14 cellular contexts compared by ENCODE assay signal in genomic region chr10:132155723-132156381, GRCh38. TPM values are rescaled to one million over a fixed set of nuclear protein-coding genes. Genes with fewer than 3 reads are reported as not detected.
DNase-seq lines count a peak whose midpoint lies in the region; ATAC-seq and TF ChIP-seq lines count a peak whose summit lies in the region.
"Had no signal": no experiment of that assay in that cellular context is flagged by ENCODE, and none has a peak within 500 bp of the region (broad histone marks: within the 10 kb centered on the region; RNA-seq: fewer than 3 reads in every experiment).

No MANE protein-coding gene starts in this region.

- no peaks in the 10 kb centered on the region for H3K9me3 Mint-ChIP-seq in activated CD4-positive, alpha-beta memory T cell treated with anti-CD3 and anti-CD28 coated beads for 36 hours

- H2BK120ac ChIP-seq in mesenchymal stem cell (ENCODE audit: low read depth, low read length), result no peak overlapping the region

- H2BK15ac ChIP-seq in mesenchymal stem cell (ENCODE audit: low read depth, poor library complexity, severe bottlenecking), result no peak overlapping the region

- ATAC-seq in left ventricle myocardium superior, result no peak
- ATAC-seq: GM12878, GM23338 had no signal

- H3K27me3 ChIP-seq in mesenchymal stem cell (ENCODE audit: control insufficient read depth in 1 of 2, insufficient read depth in 1 of 2, low read length in 2 of 2) (peaks cover 0 to 3% of the 10 kb centered on the region in 2 experiments), spleen (replicated peaks in 1 of 7) (no peaks in the 10 kb centered on the region), testis (no peaks in the 10 kb centered on the region)
- H3K27me3 ChIP-seq: BLaER1 treated with 17β-estradiol and CSF1 and Interleukin-3, amounts not matched to agents 10 nM and 100 nM had no signal

- H2BK5ac ChIP-seq in mesenchymal stem cell (ENCODE audit: low read depth, low read length, poor library complexity, severe bottlenecking), result no peak overlapping the region

- H2AK5ac ChIP-seq in mesenchymal stem cell (ENCODE audit: low read length, severe bottlenecking), result no peak overlapping the region

- no peak overlapping the region for H3K14ac ChIP-seq in mesenchymal stem cell (ENCODE audit: low read length in 2 of 2)

- no peak overlapping the region for H2BK12ac ChIP-seq in mesenchymal stem cell (ENCODE audit: low read length in 2 of 2)

- H3K4me3 ChIP-seq in mesenchymal stem cell (ENCODE audit: insufficient read depth in 1 of 2, low read depth in 1 of 2, low read length in 2 of 2) (no peak overlapping the region), spleen (no peak overlapping the region), testis (no peak overlapping the region)
- H3K4me3 ChIP-seq: BLaER1 treated with 17β-estradiol and CSF1 and Interleukin-3, amounts not matched to agents 10 nM and 100 nM; GM12878; GM23338 had no signal

- no peak for TF ChIP-seq POLR2A in spleen (IDR thresholded peaks at IDR 0.05)
- no peak for TF ChIP-seq POLR2A in testis (IDR thresholded peaks at IDR 0.05)

- H3K36me3 ChIP-seq in mesenchymal stem cell (ENCODE audit: control insufficient read depth in 1 of 2, insufficient read depth in 2 of 2, low read depth in 1 of 2, low read length in 2 of 2) (no peaks in the 10 kb centered on the region), spleen (no peaks in the 10 kb centered on the region), testis (ENCODE audit: low read depth, missing control alignments) (no peaks in the 10 kb centered on the region)
- H3K36me3 ChIP-seq: BLaER1 treated with 17β-estradiol and CSF1 and Interleukin-3, amounts not matched to agents 10 nM and 100 nM had no signal

- H3K4me1 ChIP-seq in mesenchymal stem cell (ENCODE audit: control insufficient read depth, insufficient read depth, low read depth, low read length) (peaks cover 2% of the 10 kb centered on the region), spleen (no peaks in the 10 kb centered on the region), testis (no peaks in the 10 kb centered on the region)

- CTCF ChIA-PET in activated CD4-positive, alpha-beta memory T cell treated with anti-CD3 and anti-CD28 coated beads for 36 hours (lab: Charles Lee), result no interaction called here

- no peaks in the 10 kb centered on the region for H3K27me3 Mint-ChIP-seq in activated CD4-positive, alpha-beta memory T cell treated with anti-CD3 and anti-CD28 coated beads for 36 hours
- H3K27me3 Mint-ChIP-seq: CD4-positive, alpha-beta memory T cell had no signal

- H3K23ac ChIP-seq in mesenchymal stem cell (ENCODE audit: low read length in 2 of 2), result no peak overlapping the region

- intact Hi-C loops in left ventricle myocardium superior (cut with micrococcal nuclease) (no loop called here), cardiac septum (cut with DNase I) (no loop called here), spleen (cut with DNase I; ENCODE audit: low total_unique reads) (no loop called here), testis (cut with DNase I; ENCODE audit: low total_unique reads) (no loop called here)
- intact Hi-C loops in activated CD4-positive, alpha-beta memory T cell treated with anti-CD3 and anti-CD28 coated beads for 36 hours (cut with micrococcal nuclease), result loop anchor here (5.0 to 10.0 kb wide), 2 partner anchors 171 to 254 kb away; partner anchors contain the start of genes BNIP3 and PPP2R2D

- no peak overlapping the region for H3K18ac ChIP-seq in mesenchymal stem cell (ENCODE audit: low read depth in 1 of 2, low read length in 2 of 2)

- 76% methylated on average over 14 of the region's 15 CpGs for WGBS in mesenchymal stem cell
- WGBS in spleen, 5 donors, result 77 to 85% (median 82%) methylated on average over 9 to 15 of the region's 15 CpGs
- WGBS in testis, 2 donors, result 78 to 82% methylated on average over 8 to 15 of the region's 15 CpGs

- H3K27ac ChIP-seq in mesenchymal stem cell (ENCODE audit: low read length, poor library complexity, severe bottlenecking), result no peak overlapping the region
- H3K27ac ChIP-seq in spleen, result no peak overlapping the region
- H3K27ac ChIP-seq in testis, result no peak overlapping the region
- H3K27ac ChIP-seq: BLaER1 treated with 17β-estradiol and CSF1 and Interleukin-3, amounts not matched to agents 10 nM and 100 nM had no signal

- DNase-seq in left ventricle myocardium superior (peak; percentile 19), cardiac septum (ENCODE audit: low spot score) (no peak), mesenchymal stem cell (no peak), spleen (peak; percentile 75), testis (no peak), NCI-H510A (lab: John Stamatoyannopoulos, UW) (no peak)
- DNase-seq in activated CD4-positive, alpha-beta memory T cell treated with anti-CD3 and anti-CD28 coated beads for 36 hours, result no peak
- DNase-seq: ACHN, DMS79, H7 had no signal

- no peak overlapping the region for H3K9ac ChIP-seq in mesenchymal stem cell (ENCODE audit: low read length)
- H3K9ac ChIP-seq: BLaER1 treated with 17β-estradiol and CSF1 and Interleukin-3, amounts not matched to agents 10 nM and 100 nM had no signal

- peak overlapping the region; percentile 21 for H4K91ac ChIP-seq in mesenchymal stem cell (ENCODE audit: low read length)

- no peak overlapping the region for H3K4ac ChIP-seq in mesenchymal stem cell (ENCODE audit: low read depth in 1 of 2, low read length in 2 of 2)

- H3K4me3 Mint-ChIP-seq in activated CD4-positive, alpha-beta memory T cell treated with anti-CD3 and anti-CD28 coated beads for 36 hours, result no peak overlapping the region
- H3K4me3 Mint-ChIP-seq: CD4-positive, alpha-beta memory T cell; GM23338 had no signal

- no peak overlapping the region for H3K27ac Mint-ChIP-seq in activated CD4-positive, alpha-beta memory T cell treated with anti-CD3 and anti-CD28 coated beads for 36 hours
- H3K27ac Mint-ChIP-seq: GM23338 had no signal

- TF ChIP-seq CTCF in spleen (IDR thresholded peaks at IDR 0.05 in 8 of 11, conservative IDR thresholded peaks at IDR 0.05 in 3 of 11) (no peak), testis (IDR thresholded peaks at IDR 0.05) (no peak)

- no peak overlapping the region for H3K4me2 ChIP-seq in mesenchymal stem cell (ENCODE audit: low read length, poor library complexity, severe bottlenecking)
- H3K4me2 ChIP-seq: BLaER1 treated with 17β-estradiol and CSF1 and Interleukin-3, amounts not matched to agents 10 nM and 100 nM; GM23338 had no signal

- POLR2A ChIA-PET in activated CD4-positive, alpha-beta memory T cell treated with anti-CD3 and anti-CD28 coated beads for 36 hours (lab: Charles Lee), result no interaction called here

- H3K4me1 Mint-ChIP-seq in activated CD4-positive, alpha-beta memory T cell treated with anti-CD3 and anti-CD28 coated beads for 36 hours (ENCODE audit: low read depth), result peaks cover 15% of the 10 kb centered on the region

- no peak overlapping the region for H2AFZ ChIP-seq in mesenchymal stem cell (ENCODE audit: low read depth, low read length)
- H2AFZ ChIP-seq: GM23338 had no signal

- H3K79me1 ChIP-seq in mesenchymal stem cell (replicated peaks; ENCODE audit: low read length, poor library complexity, severe bottlenecking), result no peaks in the 10 kb centered on the region

- no peak overlapping the region for H4K8ac ChIP-seq in mesenchymal stem cell (ENCODE audit: low read length)

- H3K36me3 Mint-ChIP-seq in activated CD4-positive, alpha-beta memory T cell treated with anti-CD3 and anti-CD28 coated beads for 36 hours, result no peaks in the 10 kb centered on the region
- H3K36me3 Mint-ChIP-seq: CD4-positive, alpha-beta memory T cell had no signal

- H3K9me3 ChIP-seq in mesenchymal stem cell (ENCODE audit: control insufficient read depth, low read length) (no peaks in the 10 kb centered on the region), spleen (no peaks in the 10 kb centered on the region), testis (no peaks in the 10 kb centered on the region)
- H3K9me3 ChIP-seq: BLaER1 treated with 17β-estradiol and CSF1 and Interleukin-3, amounts not matched to agents 10 nM and 100 nM had no signal

RNA-seq across cellular contexts. Expression of gene DPYSL4, which starts 30.9 kb away (rescaled TPM):
- total RNA-seq in left ventricle myocardium superior, result 45.2 TPM
- 55.4 TPM for total RNA-seq in cardiac septum
- polyA plus RNA-seq in mesenchymal stem cell (2013, experiment 1 of 2), result 3.9 TPM
- polyA plus RNA-seq in mesenchymal stem cell (2013, experiment 2 of 2), result 3.5 TPM
- 1 to 10 TPM in 4 of 7 donors, under 1 TPM in 2, not detected in 1; 0.85 to 6.0 (median 1.6) TPM for total RNA-seq in spleen
- polyA plus RNA-seq in spleen, result 1 to 10 TPM in 1 of 3 donors, under 1 TPM in 2; 0.55 to 1.0 (median 0.96) TPM
- 10 to 100 TPM; 11.7 to 21.0 TPM for total RNA-seq in testis
- 13.9 TPM for polyA plus RNA-seq in testis (ENCODE audit: insufficient read depth, low read depth, low replicate concordance)
- total RNA-seq in activated CD4-positive, alpha-beta memory T cell treated with anti-CD3 and anti-CD28 coated beads for 36 hours, result 1 to 10 TPM; 7.0 to 7.2 TPM

Comparison
In these comparisons a context has a peak if more than half of its experiments do, and no peak if none do; other contexts are left out.
1. DNase-seq: peak in left ventricle myocardium superior (single experiment) and spleen (single experiment); none in cardiac septum (single experiment), mesenchymal stem cell (single experiment), testis (single experiment), activated CD4-positive, alpha-beta memory T cell treated with anti-CD3 and anti-CD28 coated beads for 36 hours (single experiment) and NCI-H510A (single experiment).